Comparison of ENCODE assay signal across 21 cellular contexts in genomic region chr3:39962566-39962965, GRCh38.
A peak's percentile ranks its signal among the peaks of the same experiment; 100 is the strongest.
DNase-seq lines count a peak whose midpoint lies in the region; ATAC-seq, FAIRE-seq and TF ChIP-seq lines count a peak whose summit lies in the region.
"Had no signal": no experiment of that assay in that cellular context is flagged by ENCODE, and none has a peak within 500 bp of the region (broad histone marks: within the 10 kb centered on the region; RNA-seq: fewer than 3 reads in every experiment).

No MANE protein-coding gene starts in this region.

- FAIRE-seq in GM12892 (lab: Jason Lieb, UNC), result no peak
- FAIRE-seq: H1, islet of Langerhans had no signal

- no peak overlapping the region for H3K27ac ChIP-seq in prostate gland

- peak; percentile 79 for ATAC-seq in sciatic nerve

- no peaks in the 10 kb centered on the region for H3K36me3 ChIP-seq in prostate gland
- H3K36me3 ChIP-seq: tibial nerve had no signal

- intact Hi-C loops in sciatic nerve (cut with DNase I) (no loop called here), prostate gland (cut with DNase I) (no loop called here)

- no peak for TF ChIP-seq POLR2A in GM12892 (IDR thresholded peaks at IDR 0.05; ENCODE audit: low read depth, low read length)
- no peak for TF ChIP-seq POLR2A in prostate gland (IDR thresholded peaks at IDR 0.05)

- in situ Hi-C loops in astrocyte of the cerebellum (cut with HindIII; ENCODE audit: low sequenced_read_pairs), result no loop called here

- H3K27me3 ChIP-seq in prostate gland (replicated peaks; ENCODE audit: insufficient read depth), result no peaks in the 10 kb centered on the region
- H3K27me3 ChIP-seq: tibial nerve had no signal

- no peaks in the 10 kb centered on the region for H3K9me3 ChIP-seq in prostate gland
- H3K9me3 ChIP-seq: tibial nerve had no signal

- TF ChIP-seq CTCF in AG10803 (conservative IDR thresholded peaks at IDR 0.05; ENCODE audit: low read length), result no peak
- no peak for TF ChIP-seq CTCF in astrocyte of the cerebellum (IDR thresholded peaks at IDR 0.05; ENCODE audit: low read depth, low read length, missing control alignments)
- TF ChIP-seq CTCF in fibroblast of the aortic adventitia (IDR thresholded peaks at IDR 0.05; ENCODE audit: insufficient read depth, low read length), result no peak
- no peak for TF ChIP-seq CTCF in prostate gland (IDR thresholded peaks at IDR 0.05)

- WGBS in prostate gland, result 35% methylated on average over 1 of the region's 1 CpG

- no peaks in the 10 kb centered on the region for H3K4me1 ChIP-seq in prostate gland (replicated peaks)

- DNase-seq in AG10803 (ENCODE audit: low read depth) (peak; percentile 63), astrocyte of the cerebellum (ENCODE audit: low read depth) (peak; percentile 18), fibroblast of the aortic adventitia (ENCODE audit: low read depth) (peak; percentile 82), sciatic nerve (ENCODE audit: low spot score) (no peak), GM12892 (ENCODE audit: insufficient read length) (no peak), NCI-H748 treated with DMSO at 0.1 percent for 48 hours (lab: John Stamatoyannopoulos, UW) (no peak), prostate gland (ENCODE audit: low spot score) (no peak)
- DNase-seq in activated naive CD4-positive, alpha-beta T cell (lab: John Stamatoyannopoulos, UW), result no peak
- DNase-seq: activated CD4-positive, alpha-beta T cell treated with anti-CD3 and anti-CD28 coated beads, Interleukin-2, amount 50 U/mL, for 1 hour; activated gamma-delta T cell treated with Interleukin-2 at 50 U/mL for 16 hours; CD4-positive, alpha-beta memory T cell; IMR-90; mesenchymal stem cell; NCI-H2081; NCI-H510A; stimulated activated CD4-positive, alpha-beta T cell treated with anti-CD3 and anti-CD28 coated beads, Interleukin-12 subunit alpha, Interleukin-12 subunit beta, amount 100 ng/mL, for 4 hours; T-helper 1 cell had no signal

- H3K4me3 ChIP-seq in AG10803 (ENCODE audit: low read length), result no peak overlapping the region
- H3K4me3 ChIP-seq in astrocyte of the cerebellum (ENCODE audit: low read depth, low read length), result no peak overlapping the region
- no peak overlapping the region for H3K4me3 ChIP-seq in fibroblast of the aortic adventitia (ENCODE audit: low read depth, low read length)
- H3K4me3 ChIP-seq in prostate gland, result no peak overlapping the region
- H3K4me3 ChIP-seq: coronary artery, tibial nerve had no signal

Comparison
In these comparisons a context has a peak if more than half of its experiments do, and no peak if none do; other contexts are left out.
1. DNase-seq: peak in AG10803 (single experiment), astrocyte of the cerebellum (single experiment) and fibroblast of the aortic adventitia (single experiment); none in sciatic nerve (single experiment), GM12892 (single experiment), NCI-H748 treated with DMSO at 0.1 percent for 48 hours (single experiment), prostate gland (single experiment) and activated naive CD4-positive, alpha-beta T cell (0 of 4).